Comparison of ENCODE assay signal across 1 cellular context in genomic region chr3:186216903-186217819, GRCh38.
A peak's percentile ranks its signal among the peaks of the same experiment; 100 is the strongest.
TF ChIP-seq lines count a peak whose summit lies in the region.

No MANE protein-coding gene starts in this region.

TF ChIP-seq in K562, 482 proteins besides CTCF, POLR2A, EP300 and RAD21 (continued from another document):
- TF ChIP-seq NELFE (IDR thresholded peaks at IDR 0.05; ENCODE audit: insufficient read depth, insufficient read length) (no peak), ZHX1 (conservative IDR thresholded peaks at IDR 0.05; ENCODE audit: low read length) (no peak), ZNF436 (CRISPR knock-in tag; IDR thresholded peaks at IDR 0.05) (no peak), TRIM25 (IDR thresholded peaks at IDR 0.05; ENCODE audit: borderline replicate concordance) (no peak), SAFB (IDR thresholded peaks at IDR 0.05; ENCODE audit: borderline replicate concordance, low read depth, low read length) (no peak), PBX2 (CRISPR knock-in tag; IDR thresholded peaks at IDR 0.05; ENCODE audit: low read depth) (no peak), PBX2 (tag; conservative IDR thresholded peaks at IDR 0.05; ENCODE audit: low read depth) (peak; percentile 41; the same call in 1 of the 2 replicates), MAFG (tag; conservative IDR thresholded peaks at IDR 0.05) (peak; percentile 63), ZNF140 (CRISPR knock-in tag; IDR thresholded peaks at IDR 0.05) (no peak), ERF (CRISPR knock-in tag; IDR thresholded peaks at IDR 0.05) (no peak), NR0B1 (IDR thresholded peaks at IDR 0.05; ENCODE audit: partially characterized antibody) (no peak), RBM39 (optimal IDR thresholded peaks at IDR 0.05; ENCODE audit: low read depth, low read length) (no peak), MCM7 (IDR thresholded peaks at IDR 0.05) (no peak)
